Comparison of ENCODE assay signal across 1 cellular context in genomic region chr1:40476924-40477679, GRCh38.
TF ChIP-seq lines count a peak whose summit lies in the region.

Gene ZFP69 (plus strand): TSS chr1:40477290. CDS start chr1:40479362, 2,072 bp downstream.

TF ChIP-seq in H1, 55 proteins besides CTCF, POLR2A, EP300 and RAD21 (continued from another document):
- TF ChIP-seq E2F6 (IDR thresholded peaks at IDR 0.05) (0 out of 2 replicates have a peak, but pooled peaks have one; percentile 29), EZH2 (IDR thresholded peaks at IDR 0.05; ENCODE audit: low read depth, low read length, severe bottlenecking) (no peak), TAF7 (optimal IDR thresholded peaks at IDR 0.05; ENCODE audit: borderline replicate concordance, low read depth, low read length) (peak; percentile 43)
